11 cellular contexts compared by ENCODE assay signal in the genomic region with DNA sequence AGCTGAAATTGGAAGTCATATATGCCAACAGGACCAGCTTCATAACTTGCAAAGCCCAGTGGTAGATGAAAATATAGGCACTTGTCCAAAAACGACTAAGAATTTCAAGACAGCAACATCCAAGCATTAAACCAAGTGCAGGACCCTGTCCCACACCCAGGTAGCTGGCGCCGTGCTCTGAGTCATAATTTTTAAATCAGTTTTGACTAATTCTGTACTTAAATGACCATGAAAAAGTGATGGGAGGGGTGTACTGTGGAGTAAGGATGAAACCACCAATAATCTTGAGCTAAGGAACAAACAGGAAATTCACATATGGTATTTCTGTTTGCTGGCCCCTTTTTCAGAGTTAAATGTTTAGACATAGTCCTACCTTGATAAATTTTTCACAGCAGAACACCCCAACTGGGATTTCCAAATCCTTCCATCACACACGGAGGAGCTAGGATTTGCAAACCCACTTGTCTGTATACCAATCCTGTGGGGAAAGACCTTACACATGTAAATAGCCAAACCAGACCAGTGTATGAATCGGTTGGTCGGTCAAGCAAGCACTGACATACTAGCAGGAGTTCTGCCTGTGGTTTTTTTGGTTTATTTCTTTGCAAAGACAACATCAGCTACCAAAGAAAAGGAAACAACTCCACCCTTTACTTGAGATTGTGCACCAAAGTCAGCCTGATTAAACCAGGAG.
DNase-seq lines count a peak whose midpoint lies in the region; ATAC-seq and TF ChIP-seq lines count a peak whose summit lies in the region.
"Had no signal": no experiment of that assay in that cellular context is flagged by ENCODE, and none has a peak within 500 bp of the region (broad histone marks: within the 10 kb centered on the region; RNA-seq: fewer than 3 reads in every experiment).

No MANE protein-coding gene starts in this region.

- H3K27ac Mint-ChIP-seq in nephron = peak overlapping the region in 2 of 3 experiments; percentile 89 to 90

- peaks cover 5% of the 10 kb centered on the region for H3K9me3 Mint-ChIP-seq in nephron

- no peak for TF ChIP-seq CTCF in nephron (IDR thresholded peaks at IDR 0.05; ENCODE audit: unreplicated experiment in 3 of 3)

- H3K36me3 Mint-ChIP-seq in nephron (ENCODE audit: low read depth) = no peaks in the 10 kb centered on the region

- peaks cover 48% of the 10 kb centered on the region for H3K4me1 Mint-ChIP-seq in nephron

- DNase-seq in activated CD4-positive, alpha-beta T cell treated with anti-CD3 and anti-CD28 coated beads for 48 hours = peak; percentile 22
- no peak for DNase-seq in activated CD4-positive, alpha-beta T cell treated with anti-CD3 and anti-CD28 coated beads, Interleukin-2, amount 50 U/mL, for 1 hour
- DNase-seq in NCI-H345 treated with DMSO at 0.1 percent for 48 hours (lab: John Stamatoyannopoulos, UW; ENCODE audit: unreplicated experiment) (no peak), NCI-H1436 (lab: John Stamatoyannopoulos, UW) (no peak), NCI-H82 (lab: John Stamatoyannopoulos, UW) (no peak)
- DNase-seq: hippocampal formation, NCI-H1930 had no signal

- H3K4me3 Mint-ChIP-seq in nephron = no peak overlapping the region

- peaks cover 23% of the 10 kb centered on the region for H3K27me3 Mint-ChIP-seq in nephron (ENCODE audit: low read depth)

- ATAC-seq in GM21737 (IDR thresholded peaks at IDR 0.05; ENCODE audit: unreplicated experiment) = peak; percentile 90
- peak; percentile 90 for ATAC-seq in HG03460 (IDR thresholded peaks at IDR 0.05; ENCODE audit: unreplicated experiment)
- ATAC-seq: A549 had no signal
